6 cellular contexts compared by ENCODE assay signal in genomic region chr1:46341222-46342083, GRCh38. TPM values are rescaled to one million over a fixed set of nuclear protein-coding genes. Genes with fewer than 3 reads are reported as not detected.
DNase-seq lines count a peak whose midpoint lies in the region; ATAC-seq and TF ChIP-seq lines count a peak whose summit lies in the region.

No MANE protein-coding gene starts in this region.

- H3K27me3 ChIP-seq in iPS-18a (ENCODE audit: control insufficient read depth, insufficient read depth, low read length) (no peaks in the 10 kb centered on the region), uterus (no peaks in the 10 kb centered on the region)

- H3K4me1 Mint-ChIP-seq in activated naive CD4-positive, alpha-beta T cell treated with anti-CD3 and anti-CD28 coated beads, Interleukin-2, amount 50 U/mL, for 24 hours, result peaks cover 49% of the 10 kb centered on the region

- H3K9ac ChIP-seq in iPS-18a (ENCODE audit: low read length), result peak overlapping the region; percentile 87

- H3K4me3 Mint-ChIP-seq in activated naive CD4-positive, alpha-beta T cell treated with anti-CD3 and anti-CD28 coated beads, Interleukin-2, amount 50 U/mL, for 24 hours, result peak overlapping the region; percentile 100

- intact Hi-C loops in uterus (cut with DNase I; ENCODE audit: low total_unique reads), result no loop called here

- H3K4me1 ChIP-seq in iPS-18a (ENCODE audit: control insufficient read depth, low read depth, low read length) (peaks cover 3% of the 10 kb centered on the region), uterus (no peaks in the 10 kb centered on the region)

- H3K27ac Mint-ChIP-seq in activated naive CD4-positive, alpha-beta T cell treated with anti-CD3 and anti-CD28 coated beads, Interleukin-2, amount 50 U/mL, for 24 hours, result peak overlapping the region; percentile 100

- no peak for TF ChIP-seq POLR2A in uterus (IDR thresholded peaks at IDR 0.05)

- H3K9me3 ChIP-seq in iPS-18a (ENCODE audit: control insufficient read depth, low read depth, low read length) (no peaks in the 10 kb centered on the region), uterus (no peaks in the 10 kb centered on the region)

- no peaks in the 10 kb centered on the region for H3K9me3 Mint-ChIP-seq in activated naive CD4-positive, alpha-beta T cell treated with anti-CD3 and anti-CD28 coated beads, Interleukin-2, amount 50 U/mL, for 24 hours

- ATAC-seq in GM18868 (IDR thresholded peaks at IDR 0.05; ENCODE audit: unreplicated experiment) (no peak), GM18517 (IDR thresholded peaks at IDR 0.05; ENCODE audit: unreplicated experiment) (no peak)

- H3K4me3 ChIP-seq in iPS-18a (ENCODE audit: low read length), result peak overlapping the region; percentile 94
- peak overlapping the region; percentile 47 to 87 for H3K4me3 ChIP-seq in uterus

- H3K27me3 Mint-ChIP-seq in activated naive CD4-positive, alpha-beta T cell treated with anti-CD3 and anti-CD28 coated beads, Interleukin-2, amount 50 U/mL, for 24 hours, result no peaks in the 10 kb centered on the region

- peaks cover 17% of the 10 kb centered on the region for H3K36me3 Mint-ChIP-seq in activated naive CD4-positive, alpha-beta T cell treated with anti-CD3 and anti-CD28 coated beads, Interleukin-2, amount 50 U/mL, for 24 hours

- H3K36me3 ChIP-seq in iPS-18a (ENCODE audit: control insufficient read depth, low read depth, low read length), result peaks cover 10% of the 10 kb centered on the region
- H3K36me3 ChIP-seq in uterus, result no peaks in the 10 kb centered on the region

- H3K27ac ChIP-seq in iPS-18a (ENCODE audit: low read length) (peak overlapping the region; percentile 96), uterus (peak overlapping the region; percentile 91 to 97)

- no peak for DNase-seq in activated naive CD4-positive, alpha-beta T cell treated with Interleukin-2 at 50 U/mL for 16 hours
- peak; percentile 21 to 31 for DNase-seq in uterus

- TF ChIP-seq CTCF in uterus (IDR thresholded peaks at IDR 0.05), result no peak

RNA-seq across cellular contexts. Expression of gene NSUN4, which starts 0.8 kb away (rescaled TPM):
- 10 to 100 TPM in 3 of 4 donors, 1 to 10 TPM in 1; 1.0 to 42.4 (median 23.2) TPM for total RNA-seq in uterus

RNA-seq across cellular contexts. Expression of gene UQCRH, which starts 38.0 kb away (rescaled TPM):
- total RNA-seq in uterus, result 100 to 1,000 TPM; 111 to 354 (median 296) TPM

RNA-seq across cellular contexts. Expression of gene LRRC41, which starts 38.0 kb away (rescaled TPM):
- total RNA-seq in uterus, result 10 to 100 TPM; 26.8 to 87.2 (median 60.3) TPM

RNA-seq across cellular contexts. Expression of gene FAAH, which starts 52.7 kb away (rescaled TPM):
- total RNA-seq in uterus, result 10 to 100 TPM; 10.6 to 40.2 (median 15.8) TPM
